ENCODE assay signal across 31 cellular contexts in genomic region chr11:78150754-78151153, GRCh38.
"Had no signal": no experiment of that assay in that cellular context is flagged by ENCODE, and none has a peak within 500 bp of the region (broad histone marks: within the 10 kb centered on the region; RNA-seq: fewer than 3 reads in every experiment).

No MANE protein-coding gene starts in this region.

- ATAC-seq: activated CD4-positive, CD25-positive, alpha-beta regulatory T cell treated with anti-CD3 and anti-CD28 coated beads, Interleukin-2, amount 50 U/mL, for 24 hours; activated CD8-positive, alpha-beta T cell treated with anti-CD3 and anti-CD28 coated beads for 36 hours; effector memory CD8-positive, alpha-beta T cell; foreskin keratinocyte; gastroesophageal sphincter; T-helper 17 cell had no signal

- H3K4me3 Mint-ChIP-seq: activated B cell treated with CpG ODN at 0.5 μM for 24 hours; activated CD8-positive, alpha-beta T cell treated with anti-CD3 and anti-CD28 coated beads for 36 hours; activated naive CD8-positive, alpha-beta T cell; effector memory CD8-positive, alpha-beta T cell; T-helper 17 cell; T-helper 2 cell treated with Interferon-gamma antibody and Interleukin-4, amounts not matched to agents 5 μg/mL and 100 μg/mL, for 36 hours had no signal

- H3K27me3 Mint-ChIP-seq: activated B cell treated with CpG ODN at 0.5 μM for 24 hours; activated CD8-positive, alpha-beta T cell treated with anti-CD3 and anti-CD28 coated beads for 36 hours; activated naive CD8-positive, alpha-beta T cell; effector memory CD8-positive, alpha-beta T cell; T-helper 17 cell had no signal

- H3K9me3 Mint-ChIP-seq: activated B cell treated with CpG ODN at 0.5 μM for 24 hours; activated CD8-positive, alpha-beta T cell treated with anti-CD3 and anti-CD28 coated beads for 36 hours; effector memory CD8-positive, alpha-beta T cell; T-helper 2 cell treated with Interferon-gamma antibody and Interleukin-4, amounts not matched to agents 5 μg/mL and 100 μg/mL, for 36 hours had no signal

- DNase-seq: activated B cell treated with CpG ODN at 0.5 μM for 24 hours; activated CD4-positive, alpha-beta T cell treated with anti-CD3 and anti-CD28 coated beads for 48 hours; activated CD4-positive, alpha-beta T cell treated with anti-CD3 and anti-CD28 coated beads, Interleukin-2, amount 50 U/mL, for 1 hour; activated CD4-positive, alpha-beta T cell treated with anti-CD3 and anti-CD28 coated beads, Interleukin-2, amount 50 U/mL, for 48 hours; activated CD8-positive, alpha-beta memory T cell treated with anti-CD3 and anti-CD28 coated beads for 24 hours; activated CD8-positive, alpha-beta T cell treated with anti-CD3 and anti-CD28 coated beads for 36 hours; activated effector memory CD4-positive, alpha-beta T cell treated with Interleukin-2 at 50 U/mL for 16 hours; activated gamma-delta T cell treated with Interleukin-2 at 50 U/mL for 16 hours; activated naive CD4-positive, alpha-beta T cell treated with anti-CD3 and anti-CD28 coated beads, Interleukin-2, amount 50 U/mL, for 16 hours; activated naive CD4-positive, alpha-beta T cell treated with Interleukin-2 at 50 U/mL for 16 hours; activated T-cell treated with anti-CD3 and anti-CD28 coated beads, Interleukin-2, amount 50 U/mL, for 1 hour; activated T-cell treated with anti-CD3 and anti-CD28 coated beads, Interleukin-2, amount 50 U/mL, for 48 hours; amniotic stem cell; anterior cingulate cortex; brain microvascular endothelial cell; caudate nucleus; cortex of kidney; dermis blood vessel endothelial cell; effector CD4-positive, alpha-beta T cell; effector memory CD8-positive, alpha-beta T cell; erythroblast; foreskin keratinocyte; T-helper 1 cell; T-helper 17 cell; T1000; WERI-Rb-1 had no signal

- H3K27me3 ChIP-seq: brain microvascular endothelial cell, esophagus muscularis mucosa, foreskin keratinocyte, gastroesophageal sphincter had no signal

- H3K4me3 ChIP-seq: esophagus muscularis mucosa, gastroesophageal sphincter had no signal

- H3K4me1 ChIP-seq: foreskin keratinocyte, gastroesophageal sphincter had no signal

- H3K27ac ChIP-seq: brain microvascular endothelial cell, esophagus muscularis mucosa, foreskin keratinocyte, gastroesophageal sphincter, WERI-Rb-1 had no signal

- H3K36me3 ChIP-seq: brain microvascular endothelial cell, esophagus muscularis mucosa, gastroesophageal sphincter, WERI-Rb-1 had no signal

- H3K9me3 ChIP-seq: esophagus muscularis mucosa, gastroesophageal sphincter had no signal

- H3K27ac Mint-ChIP-seq: activated B cell treated with CpG ODN at 0.5 μM for 24 hours; activated CD8-positive, alpha-beta T cell treated with anti-CD3 and anti-CD28 coated beads for 36 hours; activated naive CD8-positive, alpha-beta T cell; T-helper 17 cell; T-helper 2 cell treated with Interferon-gamma antibody and Interleukin-4, amounts not matched to agents 5 μg/mL and 100 μg/mL, for 36 hours had no signal

- H3K4me1 Mint-ChIP-seq: activated B cell treated with CpG ODN at 0.5 μM for 24 hours, T-helper 17 cell had no signal
